10 cellular contexts compared by ENCODE assay signal in the genomic region with DNA sequence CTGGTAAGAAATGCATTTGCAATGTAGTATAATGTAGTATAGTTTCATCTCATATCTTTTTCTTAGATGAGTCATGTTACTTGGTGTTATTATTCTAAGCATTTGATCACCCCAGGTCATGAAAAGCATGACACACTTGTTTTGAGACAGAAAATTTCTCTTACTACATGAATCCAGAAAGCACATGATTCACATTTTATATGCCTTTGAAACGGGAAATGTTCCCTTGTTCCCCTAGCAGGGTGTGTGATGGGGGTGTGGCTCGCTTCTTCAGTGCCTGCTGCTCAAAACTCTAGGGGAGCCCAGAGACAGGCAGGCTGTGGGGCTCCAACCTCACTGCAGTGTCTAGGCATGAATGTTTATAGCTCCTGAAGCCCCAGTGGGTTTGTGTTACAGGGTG.
A peak's percentile ranks its signal among the peaks of the same experiment; 100 is the strongest.
DNase-seq lines count a peak whose midpoint lies in the region; TF ChIP-seq lines count a peak whose summit lies in the region.
"Had no signal": no experiment of that assay in that cellular context is flagged by ENCODE, and none has a peak within 500 bp of the region (broad histone marks: within the 10 kb centered on the region; RNA-seq: fewer than 3 reads in every experiment).

No MANE protein-coding gene starts in this region.

- peaks cover 46% of the 10 kb centered on the region for H3K4me1 Mint-ChIP-seq in activated CD4-positive, alpha-beta T cell treated with anti-CD3 and anti-CD28 coated beads, Interleukin-2, amount 10 ng/mL, durations not matched to agents 24 days and 14 days

- no peak overlapping the region for H3K4me3 Mint-ChIP-seq in activated CD4-positive, alpha-beta T cell treated with anti-CD3 and anti-CD28 coated beads, Interleukin-2, amount 10 ng/mL, durations not matched to agents 24 days and 14 days

- H3K27me3 Mint-ChIP-seq in activated CD4-positive, alpha-beta T cell treated with anti-CD3 and anti-CD28 coated beads, Interleukin-2, amount 10 ng/mL, durations not matched to agents 24 days and 14 days, result peaks cover 22% of the 10 kb centered on the region

- H3K9me3 Mint-ChIP-seq in activated CD4-positive, alpha-beta T cell treated with anti-CD3 and anti-CD28 coated beads, Interleukin-2, amount 10 ng/mL, durations not matched to agents 24 days and 14 days, result peaks cover 14% of the 10 kb centered on the region

- DNase-seq in activated CD4-positive, alpha-beta T cell treated with anti-CD3 and anti-CD28 coated beads, Interleukin-2, amount 10 ng/mL, durations not matched to agents 24 days and 14 days, result peak; percentile 60
- no peak for DNase-seq in activated CD4-positive, alpha-beta T cell treated with anti-CD3 and anti-CD28 coated beads, Interleukin-2, amount 50 U/mL, for 48 hours
- DNase-seq in RPMI7951 (ENCODE audit: low read depth), result peak; percentile 63
- DNase-seq in epithelial cell of esophagus (ENCODE audit: low read depth), result peak; percentile 92
- peak; percentile 72 for DNase-seq in renal cortical epithelial cell (ENCODE audit: low read depth)
- no peak for DNase-seq in activated CD4-positive, CD25-positive, alpha-beta regulatory T cell treated with anti-CD3 and anti-CD28 coated beads, Interleukin-2, amount 50 U/mL, for 72 hours
- DNase-seq in HUDEP-2 (lab: John Stamatoyannopoulos, UW; ENCODE audit: unreplicated experiment in 76 of 76), result no peak
- no peak for DNase-seq in NCI-H2171 treated with DMSO at 0.1 percent for 48 hours (lab: John Stamatoyannopoulos, UW)
- DNase-seq: ACHN, NCI-H1436 treated with DMSO at 0.1 percent for 48 hours had no signal

- H3K27ac Mint-ChIP-seq in activated CD4-positive, alpha-beta T cell treated with anti-CD3 and anti-CD28 coated beads, Interleukin-2, amount 10 ng/mL, durations not matched to agents 24 days and 14 days, result no peak overlapping the region

- H3K36me3 Mint-ChIP-seq in activated CD4-positive, alpha-beta T cell treated with anti-CD3 and anti-CD28 coated beads, Interleukin-2, amount 10 ng/mL, durations not matched to agents 24 days and 14 days (ENCODE audit: low read depth), result no peaks in the 10 kb centered on the region

- no peak for TF ChIP-seq CTCF in epithelial cell of esophagus (IDR thresholded peaks at IDR 0.05; ENCODE audit: insufficient read depth, low read depth, low read length, missing control alignments)

- no peak overlapping the region for H3K4me3 ChIP-seq in epithelial cell of esophagus (ENCODE audit: low read length)

- intact Hi-C loops in activated CD4-positive, alpha-beta T cell treated with anti-CD3 and anti-CD28 coated beads, Interleukin-2, amount 10 ng/mL, durations not matched to agents 24 days and 14 days (cut with micrococcal nuclease), result loop anchor here (2.0 to 10.0 kb wide), 2 partner anchors 64 to 448 kb away; a partner anchor contains a TSS

Comparison
In these comparisons a context has a peak if more than half of its experiments do, and no peak if none do; other contexts are left out.
1. DNase-seq: peak in activated CD4-positive, alpha-beta T cell treated with anti-CD3 and anti-CD28 coated beads, Interleukin-2, amount 10 ng/mL, durations not matched to agents 24 days and 14 days (single experiment), RPMI7951 (single experiment), epithelial cell of esophagus (single experiment) and renal cortical epithelial cell (single experiment); none in activated CD4-positive, alpha-beta T cell treated with anti-CD3 and anti-CD28 coated beads, Interleukin-2, amount 50 U/mL, for 48 hours (0 of 2), activated CD4-positive, CD25-positive, alpha-beta regulatory T cell treated with anti-CD3 and anti-CD28 coated beads, Interleukin-2, amount 50 U/mL, for 72 hours (single experiment), HUDEP-2 (0 of 76) and NCI-H2171 treated with DMSO at 0.1 percent for 48 hours (single experiment).